Comparison of ENCODE assay signal across 29 cellular contexts in genomic region chr18:8339958-8340357, GRCh38.
DNase-seq lines count a peak whose midpoint lies in the region; ATAC-seq and TF ChIP-seq lines count a peak whose summit lies in the region.
"Had no signal": no experiment of that assay in that cellular context is flagged by ENCODE, and none has a peak within 500 bp of the region (broad histone marks: within the 10 kb centered on the region; RNA-seq: fewer than 3 reads in every experiment).

No MANE protein-coding gene starts in this region.

- POLR2A ChIA-PET in Caco-2 (lab: Charles Lee) (no interaction called here), RWPE1 (lab: Yijun Ruan, JAX; ENCODE audit: low non-redundant PET) (no interaction called here)

- H3K4me3 Mint-ChIP-seq in Caco-2 (ENCODE audit: unreplicated experiment), result no peak overlapping the region
- H3K4me3 Mint-ChIP-seq: activated CD4-positive, alpha-beta memory T cell treated with anti-CD3 and anti-CD28 coated beads, Interleukin-2, amount 10 ng/mL, durations not matched to agents 7 days and 5 days; naive B cell; T-helper 2 cell treated with Interferon-gamma antibody and Interleukin-4, amounts not matched to agents 5 μg/mL and 100 μg/mL, for 36 hours had no signal

- peaks cover 2% of the 10 kb centered on the region; the same call in 1 of the 2 replicates for H3K36me3 ChIP-seq in Caco-2 (ENCODE audit: control insufficient read depth, insufficient read depth, low read length)
- H3K36me3 ChIP-seq: adrenal gland, BLaER1, gastrocnemius medialis, left lung, neutrophil, sigmoid colon had no signal

- H3K27ac Mint-ChIP-seq in Caco-2 (ENCODE audit: unreplicated experiment), result peak overlapping the region; percentile 76
- H3K27ac Mint-ChIP-seq: activated CD4-positive, alpha-beta memory T cell treated with anti-CD3 and anti-CD28 coated beads, Interleukin-2, amount 10 ng/mL, durations not matched to agents 7 days and 5 days; naive B cell; T-helper 2 cell treated with Interferon-gamma antibody and Interleukin-4, amounts not matched to agents 5 μg/mL and 100 μg/mL, for 36 hours had no signal

- intact Hi-C loops in Caco-2 (cut with micrococcal nuclease; ENCODE audit: unreplicated experiment), result loop anchor here (5.0 kb wide), 1 partner anchor 693 kb away; no protein-coding TSS in a partner anchor
- intact Hi-C loops in dorsolateral prefrontal cortex (cut with DNase I), result no loop called here

- no peaks in the 10 kb centered on the region for H3K9me3 Mint-ChIP-seq in Caco-2 (ENCODE audit: unreplicated experiment)
- H3K9me3 Mint-ChIP-seq: activated CD4-positive, alpha-beta memory T cell treated with anti-CD3 and anti-CD28 coated beads, Interleukin-2, amount 10 ng/mL, durations not matched to agents 7 days and 5 days; T-helper 2 cell treated with Interferon-gamma antibody and Interleukin-4, amounts not matched to agents 5 μg/mL and 100 μg/mL, for 36 hours had no signal

- DNase-seq in Caco-2 (no peak), M059J (ENCODE audit: low read depth) (peak; percentile 25), dorsolateral prefrontal cortex (peak in 8 of 10 donors; percentile 27 to 65 (median 48)), midbrain (lab: John Stamatoyannopoulos, UW) (peak; percentile 35), RWPE1 (ENCODE audit: low spot score) (no peak), NCI-H2171 (lab: John Stamatoyannopoulos, UW) (no peak)
- DNase-seq: activated CD4-positive, alpha-beta memory T cell treated with anti-CD3 and anti-CD28 coated beads, Interleukin-2, amount 10 ng/mL, durations not matched to agents 7 days and 5 days; activated CD4-positive, alpha-beta T cell treated with anti-CD3 and anti-CD28 coated beads for 1 hour; activated CD8-positive, alpha-beta memory T cell treated with anti-CD3 and anti-CD28 coated beads, Interleukin-2, amount 50 U/mL, for 4 hours; activated naive CD4-positive, alpha-beta T cell treated with Interleukin-2 at 50 U/mL for 16 hours; adrenal gland; effector CD4-positive, alpha-beta T cell; gastrocnemius medialis; Karpas-422; naive B cell; NCI-H1417; NCI-H2029; NCI-H526 treated with DMSO at 0.1 percent for 48 hours; SHP77 treated with DMSO at 0.1 percent for 48 hours; sigmoid colon; stimulated activated CD4-positive, alpha-beta T cell treated with anti-CD3 and anti-CD28 coated beads, Interleukin-4, amount 100 ng/mL, for 24 hours; trophoblast cell had no signal

- BruUV-seq in Caco-2 (replicated peaks; lab: Mats Ljungman, UMichigan), result no TSS peak

- H3K4me1 Mint-ChIP-seq in Caco-2 (ENCODE audit: low read depth, unreplicated experiment), result peaks cover 30% of the 10 kb centered on the region
- H3K4me1 Mint-ChIP-seq: activated CD4-positive, alpha-beta memory T cell treated with anti-CD3 and anti-CD28 coated beads, Interleukin-2, amount 10 ng/mL, durations not matched to agents 7 days and 5 days; naive B cell had no signal

- H3K4me3 ChIP-seq in Caco-2 (ENCODE audit: low read depth, low read length) (no peak overlapping the region), dorsolateral prefrontal cortex (no peak overlapping the region)
- H3K4me3 ChIP-seq: adrenal gland, BLaER1, gastrocnemius medialis, left lung, sigmoid colon had no signal

- no peaks in the 10 kb centered on the region for H3K27me3 Mint-ChIP-seq in Caco-2 (ENCODE audit: insufficient read depth, unreplicated experiment)
- H3K27me3 Mint-ChIP-seq: activated CD4-positive, alpha-beta memory T cell treated with anti-CD3 and anti-CD28 coated beads, Interleukin-2, amount 10 ng/mL, durations not matched to agents 7 days and 5 days; progenitor cell of endocrine pancreas had no signal

- no peaks in the 10 kb centered on the region for H3K9me3 ChIP-seq in Caco-2
- H3K9me3 ChIP-seq: adrenal gland, BLaER1, gastrocnemius medialis, left lung, neutrophil, sigmoid colon had no signal

- H3K27me3 ChIP-seq in Caco-2 (replicated peaks; ENCODE audit: control insufficient read depth, insufficient read depth, low read length) (no peaks in the 10 kb centered on the region), dorsolateral prefrontal cortex (no peaks in the 10 kb centered on the region)
- H3K27me3 ChIP-seq: adrenal gland, BLaER1, gastrocnemius medialis, left lung, neutrophil, sigmoid colon had no signal

- TF ChIP-seq CTCF in Caco-2 (IDR thresholded peaks at IDR 0.05; ENCODE audit: insufficient read depth in 1 of 2, low read depth in 1 of 2, low read length in 1 of 2, severe bottlenecking in 1 of 2, unreplicated experiment in 1 of 2), result no peak
- TF ChIP-seq CTCF in dorsolateral prefrontal cortex (IDR thresholded peaks at IDR 0.05 in 54 of 56, conservative IDR thresholded peaks at IDR 0.05 in 2 of 56; ENCODE audit: low read depth in 1 of 56, partially characterized antibody in 56 of 56), result peak in 18 of 56 donors; percentile 5 to 32 (median 16)
- no peak for TF ChIP-seq CTCF in RWPE1 (conservative IDR thresholded peaks at IDR 0.05; ENCODE audit: low read depth)

- H3K27ac ChIP-seq in dorsolateral prefrontal cortex (no peak overlapping the region), RWPE1 (no peak overlapping the region)
- H3K27ac ChIP-seq: adrenal gland, BLaER1, gastrocnemius medialis, left lung, neutrophil, sigmoid colon had no signal

- no peak for ATAC-seq in HG03095 (IDR thresholded peaks at IDR 0.05; ENCODE audit: unreplicated experiment)
- ATAC-seq in HG03439 (IDR thresholded peaks at IDR 0.05; ENCODE audit: unreplicated experiment), result no peak
- ATAC-seq: gastrocnemius medialis, left lung had no signal

- H3K4me1 ChIP-seq in Caco-2, result peaks cover 76% of the 10 kb centered on the region
- H3K4me1 ChIP-seq: adrenal gland, BLaER1 had no signal

- H3K36me3 Mint-ChIP-seq in Caco-2 (ENCODE audit: insufficient read depth, unreplicated experiment), result peaks cover 51% of the 10 kb centered on the region
- H3K36me3 Mint-ChIP-seq: naive B cell had no signal

- CTCF ChIA-PET in Caco-2 (lab: Charles Lee) (interaction anchor here (0.6 kb wide), 1 partner anchor 63 kb away, joined by 3 read pairs; no protein-coding TSS in a partner anchor), RWPE1 (lab: Yijun Ruan, JAX) (no interaction called here)

Comparison
In these comparisons a context has a peak if more than half of its experiments do, and no peak if none do; other contexts are left out.
1. DNase-seq: peak in M059J (single experiment), dorsolateral prefrontal cortex (8 of 10) and midbrain (single experiment); none in Caco-2 (0 of 2), RWPE1 (single experiment) and NCI-H2171 (single experiment).